1 cellular context compared by ENCODE assay signal in the genomic region with DNA sequence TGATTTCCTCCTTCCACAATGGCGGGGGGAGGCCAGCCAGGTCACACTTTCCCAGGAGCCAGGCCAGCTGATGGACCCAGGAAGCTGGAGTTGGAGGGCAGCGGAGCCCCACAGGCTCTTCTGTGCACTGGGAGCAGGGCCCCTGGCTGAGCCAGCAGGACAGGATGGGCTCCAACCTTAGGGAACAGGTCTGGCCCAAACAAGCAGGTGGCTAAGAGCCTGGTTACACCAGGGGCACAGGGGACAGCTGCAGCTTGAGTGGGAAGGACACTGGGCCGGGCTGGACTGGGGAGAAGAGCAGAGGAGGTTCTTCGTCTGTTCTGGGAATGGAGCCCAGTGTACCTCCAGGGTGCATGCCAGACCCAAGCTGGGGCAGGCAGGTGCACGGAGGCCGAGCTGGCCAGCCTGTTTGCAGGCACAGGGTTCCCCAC.
TF ChIP-seq lines count a peak whose summit lies in the region.

No MANE protein-coding gene starts in this region.

TF ChIP-seq in HepG2, 621 proteins besides CTCF, POLR2A, EP300 and RAD21 (continued from another document):
- TF ChIP-seq, protein P1, sequence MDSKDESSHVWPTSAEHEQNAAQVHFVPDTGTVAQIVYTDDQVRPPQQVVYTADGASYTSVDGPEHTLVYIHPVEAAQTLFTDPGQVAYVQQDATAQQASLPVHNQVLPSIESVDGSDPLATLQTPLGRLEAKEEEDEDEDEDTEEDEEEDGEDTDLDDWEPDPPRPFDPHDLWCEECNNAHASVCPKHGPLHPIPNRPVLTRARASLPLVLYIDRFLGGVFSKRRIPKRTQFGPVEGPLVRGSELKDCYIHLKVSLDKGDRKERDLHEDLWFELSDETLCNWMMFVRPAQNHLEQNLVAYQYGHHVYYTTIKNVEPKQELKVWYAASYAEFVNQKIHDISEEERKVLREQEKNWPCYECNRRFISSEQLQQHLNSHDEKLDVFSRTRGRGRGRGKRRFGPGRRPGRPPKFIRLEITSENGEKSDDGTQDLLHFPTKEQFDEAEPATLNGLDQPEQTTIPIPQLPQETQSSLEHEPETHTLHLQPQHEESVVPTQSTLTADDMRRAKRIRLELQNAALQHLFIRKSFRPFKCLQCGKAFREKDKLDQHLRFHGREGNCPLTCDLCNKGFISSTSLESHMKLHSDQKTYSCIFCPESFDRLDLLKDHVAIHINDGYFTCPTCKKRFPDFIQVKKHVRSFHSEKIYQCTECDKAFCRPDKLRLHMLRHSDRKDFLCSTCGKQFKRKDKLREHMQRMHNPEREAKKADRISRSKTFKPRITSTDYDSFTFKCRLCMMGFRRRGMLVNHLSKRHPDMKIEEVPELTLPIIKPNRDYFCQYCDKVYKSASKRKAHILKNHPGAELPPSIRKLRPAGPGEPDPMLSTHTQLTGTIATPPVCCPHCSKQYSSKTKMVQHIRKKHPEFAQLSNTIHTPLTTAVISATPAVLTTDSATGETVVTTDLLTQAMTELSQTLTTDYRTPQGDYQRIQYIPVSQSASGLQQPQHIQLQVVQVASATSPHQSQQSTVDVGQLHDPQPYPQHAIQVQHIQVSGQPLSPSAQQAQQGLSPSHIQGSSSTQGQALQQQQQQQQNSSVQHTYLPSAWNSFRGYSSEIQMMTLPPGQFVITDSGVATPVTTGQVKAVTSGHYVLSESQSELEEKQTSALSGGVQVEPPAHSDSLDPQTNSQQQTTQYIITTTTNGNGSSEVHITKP (CRISPR knock-in tag; IDR thresholded peaks at IDR 0.05; ENCODE audit: low read depth), result no peak
- TF ChIP-seq KLF12 (CRISPR knock-in tag; IDR thresholded peaks at IDR 0.05; ENCODE audit: borderline replicate concordance), result no peak
- TF ChIP-seq, protein P2, sequence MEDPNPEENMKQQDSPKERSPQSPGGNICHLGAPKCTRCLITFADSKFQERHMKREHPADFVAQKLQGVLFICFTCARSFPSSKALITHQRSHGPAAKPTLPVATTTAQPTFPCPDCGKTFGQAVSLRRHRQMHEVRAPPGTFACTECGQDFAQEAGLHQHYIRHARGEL (CRISPR knock-in tag; IDR thresholded peaks at IDR 0.05), result no peak
